Comparison of ENCODE assay signal across 22 cellular contexts in genomic region chr10:44278669-44279337, GRCh38.
DNase-seq lines count a peak whose midpoint lies in the region; ATAC-seq and TF ChIP-seq lines count a peak whose summit lies in the region.
"Had no signal": no experiment of that assay in that cellular context is flagged by ENCODE, and none has a peak within 500 bp of the region (broad histone marks: within the 10 kb centered on the region; RNA-seq: fewer than 3 reads in every experiment).

No MANE protein-coding gene starts in this region.

- no peak overlapping the region for H2BK15ac ChIP-seq in neuronal stem cell (ENCODE audit: low read length)

- peaks cover 15% of the 10 kb centered on the region for H3K9me3 Mint-ChIP-seq in endodermal cell

- H3K27me3 ChIP-seq in endodermal cell (ENCODE audit: control insufficient read depth, insufficient read depth, low read length, poor library complexity, severe bottlenecking) (no peaks in the 10 kb centered on the region), neuronal stem cell (ENCODE audit: control insufficient read depth in 3 of 3, insufficient read depth in 3 of 3, low read depth in 1 of 3, low read length in 3 of 3) (no peaks in the 10 kb centered on the region), testis (no peaks in the 10 kb centered on the region)
- H3K27me3 ChIP-seq: vagina had no signal

- H3K9me3 ChIP-seq in endodermal cell (ENCODE audit: control insufficient read depth, low read length) = no peaks in the 10 kb centered on the region
- H3K9me3 ChIP-seq in neuronal stem cell (replicated peaks in 1 of 2; ENCODE audit: control insufficient read depth in 2 of 2, insufficient read depth in 1 of 2, low read depth in 1 of 2, low read length in 2 of 2) = no peaks in the 10 kb centered on the region
- H3K9me3 ChIP-seq in testis = no peaks in the 10 kb centered on the region
- no peaks in the 10 kb centered on the region for H3K9me3 ChIP-seq in T-helper 17 cell (ENCODE audit: control insufficient read depth, low read length, poor library complexity, severe bottlenecking)
- H3K9me3 ChIP-seq: vagina had no signal

- H3K14ac ChIP-seq in neuronal stem cell (ENCODE audit: low read length) = no peak overlapping the region

- H2BK120ac ChIP-seq in neuronal stem cell (ENCODE audit: low read depth, low read length) = no peak overlapping the region

- peak overlapping the region; percentile 3 for H3K18ac ChIP-seq in neuronal stem cell (ENCODE audit: low read length)

- no peaks in the 10 kb centered on the region for H3K79me1 ChIP-seq in neuronal stem cell (ENCODE audit: low read depth, low read length)

- H3K4me3 ChIP-seq in endodermal cell (ENCODE audit: low read length) (no peak overlapping the region), neuronal stem cell (ENCODE audit: low read length in 2 of 2) (no peak overlapping the region), testis (no peak overlapping the region)
- H3K4me3 ChIP-seq: vagina had no signal

- no peak overlapping the region for H3K4ac ChIP-seq in neuronal stem cell (ENCODE audit: low read length)

- H3K4me2 ChIP-seq in neuronal stem cell (ENCODE audit: insufficient read depth, low read length, poor library complexity, severe bottlenecking) = no peak overlapping the region

- no peak for TF ChIP-seq POLR2A in testis (IDR thresholded peaks at IDR 0.05)

- no peak overlapping the region for H2AFZ ChIP-seq in neuronal stem cell (ENCODE audit: low read length)

- peaks cover 11% of the 10 kb centered on the region for H3K4me1 Mint-ChIP-seq in endodermal cell
- H3K4me1 Mint-ChIP-seq in T-helper 17 cell = no peaks in the 10 kb centered on the region

- no peaks in the 10 kb centered on the region for H3K36me3 ChIP-seq in endodermal cell (ENCODE audit: control insufficient read depth, insufficient read depth, low read length)
- H3K36me3 ChIP-seq in neuronal stem cell (replicated peaks in 1 of 2; ENCODE audit: control insufficient read depth in 2 of 2, insufficient read depth in 2 of 2, low read length in 2 of 2) = no peaks in the 10 kb centered on the region
- H3K36me3 ChIP-seq in testis (ENCODE audit: low read depth, missing control alignments) = no peaks in the 10 kb centered on the region
- H3K36me3 ChIP-seq: vagina, WERI-Rb-1 had no signal

- H3K36me3 Mint-ChIP-seq in endodermal cell (ENCODE audit: low read depth) (no peaks in the 10 kb centered on the region), T-helper 17 cell (ENCODE audit: low read depth) (no peaks in the 10 kb centered on the region)
- H3K36me3 Mint-ChIP-seq: activated naive CD4-positive, alpha-beta T cell treated with anti-CD3 and anti-CD28 coated beads, Interleukin-2, amount 50 U/mL, for 72 hours had no signal

- H3K9ac ChIP-seq in endodermal cell (ENCODE audit: extremely low read depth, low read length, poor library complexity, severe bottlenecking) = no peak overlapping the region
- no peak overlapping the region for H3K9ac ChIP-seq in neuronal stem cell (ENCODE audit: low read depth, low read length, poor library complexity)

- peak; percentile 50 for DNase-seq in Daoy (ENCODE audit: low read depth)
- peak; percentile 91 for DNase-seq in LHCN-M2 (ENCODE audit: low read depth)
- peak; percentile 22 for DNase-seq in endodermal cell
- DNase-seq in neuronal stem cell (ENCODE audit: low spot score) = no peak
- DNase-seq in NCI-H1105 (lab: John Stamatoyannopoulos, UW) = no peak
- DNase-seq in testis = no peak
- DNase-seq in T-helper 17 cell = no peak
- DNase-seq: activated CD8-positive, alpha-beta T cell treated with anti-CD3 and anti-CD28 coated beads for 36 hours; activated T-cell treated with anti-CD3 and anti-CD28 coated beads, Interleukin-2, amount 50 U/mL, for 48 hours; AML-193; hippocampal formation; midbrain; NCI-H1105 treated with DMSO at 0.1 percent for 48 hours; NCI-H2171; NCI-H774; right cardiac atrium; SW 1271; WERI-Rb-1 had no signal

- intact Hi-C loops in testis (cut with DNase I; ENCODE audit: low total_unique reads) = no loop called here

- TF ChIP-seq CTCF in endodermal cell (conservative IDR thresholded peaks at IDR 0.05) = no peak
- no peak for TF ChIP-seq CTCF in testis (IDR thresholded peaks at IDR 0.05)

- H3K27me3 Mint-ChIP-seq in endodermal cell (ENCODE audit: insufficient read depth) (peaks cover 5% of the 10 kb centered on the region), T-helper 17 cell (peaks cover 14% of the 10 kb centered on the region)

- H2BK5ac ChIP-seq in neuronal stem cell (ENCODE audit: low read length) = no peak overlapping the region

- H2BK12ac ChIP-seq in neuronal stem cell (ENCODE audit: low read length) = no peak overlapping the region

- no peak for ATAC-seq in GM21723 (IDR thresholded peaks at IDR 0.05; ENCODE audit: unreplicated experiment)
- ATAC-seq in T-helper 17 cell = no peak
- ATAC-seq: activated CD8-positive, alpha-beta T cell treated with anti-CD3 and anti-CD28 coated beads for 36 hours; activated naive CD4-positive, alpha-beta T cell treated with anti-CD3 and anti-CD28 coated beads, Interleukin-2, amount 50 U/mL, for 72 hours; right cardiac atrium had no signal

- no peak overlapping the region for H4K91ac ChIP-seq in neuronal stem cell (ENCODE audit: low read depth, low read length, poor library complexity)

- no peak overlapping the region for H3K27ac ChIP-seq in endodermal cell (ENCODE audit: low read depth, low read length)
- no peak overlapping the region for H3K27ac ChIP-seq in neuronal stem cell (replicated peaks; ENCODE audit: low read length)
- no peak overlapping the region for H3K27ac ChIP-seq in testis
- H3K27ac ChIP-seq: HL-60, vagina, WERI-Rb-1 had no signal

- H3K4me1 ChIP-seq in endodermal cell (ENCODE audit: control insufficient read depth, insufficient read depth, low read length) (peaks cover 7% of the 10 kb centered on the region), neuronal stem cell (ENCODE audit: control insufficient read depth in 2 of 2, insufficient read depth in 1 of 2, low read depth in 1 of 2, low read length in 2 of 2) (no peaks in the 10 kb centered on the region), testis (no peaks in the 10 kb centered on the region)

- H3K4me3 Mint-ChIP-seq in endodermal cell (no peak overlapping the region), T-helper 17 cell (no peak overlapping the region)
- H3K4me3 Mint-ChIP-seq: activated CD8-positive, alpha-beta T cell treated with anti-CD3 and anti-CD28 coated beads for 36 hours had no signal

- H2AK5ac ChIP-seq in neuronal stem cell (ENCODE audit: low read depth, low read length) = no peak overlapping the region

- 63 to 87% methylated on average over 1 to 6 of the region's 6 CpGs for WGBS in endodermal cell (ENCODE audit: insufficient coverage in 1 of 2, insufficient read length in 1 of 2), 2 experiments
- WGBS in neuronal stem cell (ENCODE audit: extremely low coverage in 2 of 2, insufficient read length in 2 of 2, insufficient replicate concordance in 1 of 2), 2 donors = no CpG with 5 or more reads among the region's 6 CpGs
- WGBS in testis, 2 donors = 86 to 91% methylated on average over 3 to 6 of the region's 6 CpGs

- H4K8ac ChIP-seq in neuronal stem cell (ENCODE audit: low read depth, low read length) = no peak overlapping the region

- H3K27ac Mint-ChIP-seq in endodermal cell = no peak overlapping the region
- no peak overlapping the region for H3K27ac Mint-ChIP-seq in T-helper 17 cell
- H3K27ac Mint-ChIP-seq: activated CD8-positive, alpha-beta T cell treated with anti-CD3 and anti-CD28 coated beads for 36 hours; activated naive CD4-positive, alpha-beta T cell treated with anti-CD3 and anti-CD28 coated beads, Interleukin-2, amount 50 U/mL, for 72 hours had no signal

- no peak overlapping the region for H3K23ac ChIP-seq in neuronal stem cell (ENCODE audit: low read depth, low read length, poor library complexity)

Comparison
In these comparisons a context has a peak if more than half of its experiments do, and no peak if none do; other contexts are left out.
1. DNase-seq: peak in Daoy (single experiment), LHCN-M2 (single experiment) and endodermal cell (single experiment); none in neuronal stem cell (single experiment), NCI-H1105 (single experiment), testis (single experiment) and T-helper 17 cell (0 of 3).